17 cellular contexts compared by ENCODE assay signal in the genomic region with DNA sequence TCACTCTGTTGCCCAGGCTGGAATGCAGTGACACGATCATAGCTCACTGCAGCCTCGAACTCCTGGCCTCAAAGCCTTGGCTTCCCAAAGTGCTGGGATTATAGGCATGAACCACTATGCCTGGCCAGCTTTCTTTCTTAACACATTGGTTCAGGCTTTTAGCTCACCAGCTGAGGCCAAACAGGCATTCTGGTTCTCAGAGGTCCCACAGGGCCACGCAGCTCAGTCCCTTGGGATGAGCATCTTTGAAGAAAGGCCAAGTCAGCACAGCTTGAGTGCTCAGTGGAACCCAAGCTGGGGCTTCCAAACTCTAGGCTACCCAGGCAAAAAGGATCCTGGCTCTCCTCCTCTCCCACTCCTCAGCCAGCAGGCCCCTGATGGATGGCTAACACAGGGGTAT. TPM values are rescaled to one million over a fixed set of nuclear protein-coding genes. Genes with fewer than 3 reads are reported as not detected.
DNase-seq lines count a peak whose midpoint lies in the region; ATAC-seq and TF ChIP-seq lines count a peak whose summit lies in the region.
"Had no signal": no experiment of that assay in that cellular context is flagged by ENCODE, and none has a peak within 500 bp of the region (broad histone marks: within the 10 kb centered on the region; RNA-seq: fewer than 3 reads in every experiment).

No MANE protein-coding gene starts in this region.

- peaks cover 4% of the 10 kb centered on the region for H3K9me3 Mint-ChIP-seq in activated CD4-positive, alpha-beta T cell treated with anti-CD3 and anti-CD28 coated beads, Interleukin-2, amount 10 ng/mL, durations not matched to agents 24 days and 14 days
- peaks cover 5 to 8% of the 10 kb centered on the region in 2 donors for H3K9me3 Mint-ChIP-seq in activated naive CD4-positive, alpha-beta T cell treated with anti-CD3 and anti-CD28 coated beads, Interleukin-2, amount 50 U/mL, for 72 hours
- peaks cover 4% of the 10 kb centered on the region for H3K9me3 Mint-ChIP-seq in natural killer cell treated with Interleukin-12 subunit alpha and Interleukin-12 subunit beta and Interleukin-15 and Interleukin-18, amount 100 ng/mL, for 72 hours

- no peak for ATAC-seq in activated naive CD4-positive, alpha-beta T cell treated with anti-CD3 and anti-CD28 coated beads, Interleukin-2, amount 50 U/mL, for 72 hours
- ATAC-seq in natural killer cell treated with Interleukin-12 subunit alpha and Interleukin-12 subunit beta and Interleukin-15 and Interleukin-18, amount 100 ng/mL, for 72 hours = no peak
- no peak for ATAC-seq in GM19023 (IDR thresholded peaks at IDR 0.05; ENCODE audit: unreplicated experiment)
- no peak for ATAC-seq in HG03025 (IDR thresholded peaks at IDR 0.05; ENCODE audit: low FRiP score, unreplicated experiment)
- ATAC-seq: left lung, upper lobe of right lung, WTC11 had no signal

- peak overlapping the region; percentile 97 for H3K27ac Mint-ChIP-seq in activated CD4-positive, alpha-beta T cell treated with anti-CD3 and anti-CD28 coated beads, Interleukin-2, amount 10 ng/mL, durations not matched to agents 24 days and 14 days
- H3K27ac Mint-ChIP-seq in activated naive CD4-positive, alpha-beta T cell treated with anti-CD3 and anti-CD28 coated beads, Interleukin-2, amount 50 U/mL, for 72 hours = peak overlapping the region; percentile 73 to 93
- peak overlapping the region; percentile 90 for H3K27ac Mint-ChIP-seq in natural killer cell treated with Interleukin-12 subunit alpha and Interleukin-12 subunit beta and Interleukin-15 and Interleukin-18, amount 100 ng/mL, for 72 hours
- H3K27ac Mint-ChIP-seq: WTC11 had no signal

- H3K4me1 Mint-ChIP-seq in activated CD4-positive, alpha-beta T cell treated with anti-CD3 and anti-CD28 coated beads, Interleukin-2, amount 10 ng/mL, durations not matched to agents 24 days and 14 days = peaks cover 69% of the 10 kb centered on the region
- H3K4me1 Mint-ChIP-seq in natural killer cell treated with Interleukin-12 subunit alpha and Interleukin-12 subunit beta and Interleukin-15 and Interleukin-18, amount 100 ng/mL, for 72 hours (ENCODE audit: low read depth in 2 of 2) = peaks cover 75 to 79% of the 10 kb centered on the region in 2 donors

- H3K36me3 Mint-ChIP-seq in activated CD4-positive, alpha-beta T cell treated with anti-CD3 and anti-CD28 coated beads, Interleukin-2, amount 10 ng/mL, durations not matched to agents 24 days and 14 days (ENCODE audit: low read depth) = peaks cover 45% of the 10 kb centered on the region
- peaks cover 30 to 57% of the 10 kb centered on the region in 2 donors for H3K36me3 Mint-ChIP-seq in activated naive CD4-positive, alpha-beta T cell treated with anti-CD3 and anti-CD28 coated beads, Interleukin-2, amount 50 U/mL, for 72 hours
- peaks cover 37% of the 10 kb centered on the region for H3K36me3 Mint-ChIP-seq in natural killer cell treated with Interleukin-12 subunit alpha and Interleukin-12 subunit beta and Interleukin-15 and Interleukin-18, amount 100 ng/mL, for 72 hours

- peak overlapping the region; percentile 93 for H3K4me3 Mint-ChIP-seq in activated CD4-positive, alpha-beta T cell treated with anti-CD3 and anti-CD28 coated beads, Interleukin-2, amount 10 ng/mL, durations not matched to agents 24 days and 14 days
- H3K4me3 Mint-ChIP-seq in natural killer cell treated with Interleukin-12 subunit alpha and Interleukin-12 subunit beta and Interleukin-15 and Interleukin-18, amount 100 ng/mL, for 72 hours = peak overlapping the region; percentile 98
- H3K4me3 Mint-ChIP-seq: WTC11 had no signal

- intact Hi-C loops in activated CD4-positive, alpha-beta T cell treated with anti-CD3 and anti-CD28 coated beads, Interleukin-2, amount 10 ng/mL, durations not matched to agents 24 days and 14 days (cut with micrococcal nuclease) = no loop called here

- H3K4me3 ChIP-seq in GM12864 (ENCODE audit: low read depth, low read length) = peak overlapping the region; percentile 89; the same call in 1 of the 2 replicates
- H3K4me3 ChIP-seq: prostate gland had no signal

- no peak for TF ChIP-seq CTCF in GM12864 (IDR thresholded peaks at IDR 0.05; ENCODE audit: low read depth, low read length, missing control alignments)

- DNase-seq in activated CD4-positive, alpha-beta T cell treated with anti-CD3 and anti-CD28 coated beads, Interleukin-2, amount 10 ng/mL, durations not matched to agents 24 days and 14 days = no peak
- no peak for DNase-seq in activated CD4-positive, alpha-beta T cell treated with anti-CD3 and anti-CD28 coated beads, Interleukin-2, amount 50 U/mL, for 4 hours
- DNase-seq in GM12864 (ENCODE audit: low read depth) = no peak
- DNase-seq in activated naive CD4-positive, alpha-beta T cell treated with anti-CD3 and anti-CD28 coated beads, Interleukin-2, amount 50 U/mL, for 72 hours (ENCODE audit: low spot score in 2 of 2) = no peak
- no peak for DNase-seq in natural killer cell treated with Interleukin-12 subunit alpha and Interleukin-12 subunit beta and Interleukin-15 and Interleukin-18, amount 100 ng/mL, for 72 hours (ENCODE audit: low spot score)
- DNase-seq in HT-29 (ENCODE audit: low spot score) = no peak
- DNase-seq: EL, left lung, NCI-H1436, SW 1271, upper lobe of right lung had no signal

- H3K27me3 Mint-ChIP-seq in activated CD4-positive, alpha-beta T cell treated with anti-CD3 and anti-CD28 coated beads, Interleukin-2, amount 10 ng/mL, durations not matched to agents 24 days and 14 days = no peaks in the 10 kb centered on the region
- H3K27me3 Mint-ChIP-seq in natural killer cell treated with Interleukin-12 subunit alpha and Interleukin-12 subunit beta and Interleukin-15 and Interleukin-18, amount 100 ng/mL, for 72 hours = no peaks in the 10 kb centered on the region

RNA-seq across cellular contexts. Expression of a gene that starts 2.5 kb away (rescaled TPM):
- total RNA-seq in activated CD4-positive, alpha-beta T cell treated with anti-CD3 and anti-CD28 coated beads, Interleukin-2, amount 10 ng/mL, durations not matched to agents 24 days and 14 days = 32.6 and 36.8 TPM in 2 replicates
- total RNA-seq in activated naive CD4-positive, alpha-beta T cell treated with anti-CD3 and anti-CD28 coated beads, Interleukin-2, amount 50 U/mL, for 72 hours = 10 to 100 TPM; 32.2 to 46.9 TPM
- 100 to 1,000 TPM; 112 to 119 TPM for total RNA-seq in natural killer cell treated with Interleukin-12 subunit alpha and Interleukin-12 subunit beta and Interleukin-15 and Interleukin-18, amount 100 ng/mL, for 72 hours
- not detected in 2 replicates for total RNA-seq in HT-29 (2014; rRNA removed; shearing (Covaris generic))
- total RNA-seq: fibroblast of villous mesenchyme, H4 had no signal

RNA-seq across cellular contexts. Expression of a gene that starts 58.3 kb away (rescaled TPM):
- total RNA-seq in activated CD4-positive, alpha-beta T cell treated with anti-CD3 and anti-CD28 coated beads, Interleukin-2, amount 10 ng/mL, durations not matched to agents 24 days and 14 days = 0.43 and 0.51 TPM in 2 replicates
- total RNA-seq in activated naive CD4-positive, alpha-beta T cell treated with anti-CD3 and anti-CD28 coated beads, Interleukin-2, amount 50 U/mL, for 72 hours = 1 to 10 TPM in 1 of 2 donors, under 1 TPM in 1; 0.59 to 1.2 TPM
- under 1 TPM; 0.10 to 0.20 TPM for total RNA-seq in natural killer cell treated with Interleukin-12 subunit alpha and Interleukin-12 subunit beta and Interleukin-15 and Interleukin-18, amount 100 ng/mL, for 72 hours
- 0.03 and 0.10 TPM in 2 replicates for total RNA-seq in HT-29 (2014; rRNA removed; shearing (Covaris generic))

Comparison
In these comparisons a context has a peak if more than half of its experiments do, and no peak if none do; other contexts are left out.
1. RNA of a gene that starts 2.5 kb away (total RNA-seq): 112 to 119 TPM in natural killer cell treated with Interleukin-12 subunit alpha and Interleukin-12 subunit beta and Interleukin-15 and Interleukin-18, amount 100 ng/mL, for 72 hours, 32.2 to 46.9 TPM in activated naive CD4-positive, alpha-beta T cell treated with anti-CD3 and anti-CD28 coated beads, Interleukin-2, amount 50 U/mL, for 72 hours and 32.6 to 36.8 TPM in activated CD4-positive, alpha-beta T cell treated with anti-CD3 and anti-CD28 coated beads, Interleukin-2, amount 10 ng/mL, durations not matched to agents 24 days and 14 days; not detected in HT-29; every median in the first group is over 10 times any median in the second.
2. Peak in every context shown above with its lines, with median percentiles within 50 percentile points of each other: H3K27ac Mint-ChIP-seq.